ENCODE assay signal across 16 cellular contexts in genomic region chr6:82145926-82146452, GRCh38.
"Had no signal": no experiment of that assay in that cellular context is flagged by ENCODE, and none has a peak within 500 bp of the region (broad histone marks: within the 10 kb centered on the region; RNA-seq: fewer than 3 reads in every experiment).

No MANE protein-coding gene starts in this region.

- H3K4me3 ChIP-seq: adrenal gland had no signal

- H3K36me3 ChIP-seq: adrenal gland, brain microvascular endothelial cell had no signal

- DNase-seq: activated CD4-positive, alpha-beta T cell treated with anti-CD3 and anti-CD28 coated beads, Interleukin-2, amount 10 ng/mL, durations not matched to agents 7 days and 5 days; activated CD4-positive, CD25-positive, alpha-beta regulatory T cell; activated CD8-positive, alpha-beta memory T cell treated with anti-CD3 and anti-CD28 coated beads for 24 hours; activated naive CD4-positive, alpha-beta T cell treated with anti-CD3 and anti-CD28 coated beads, Interleukin-2, amount 50 U/mL, for 16 hours; activated T-cell treated with anti-CD3 and anti-CD28 coated beads for 4 hours; adrenal gland; brain microvascular endothelial cell; cerebellar nuclear complex; dermis blood vessel endothelial cell; immature natural killer cell; natural killer cell; nucleus accumbens; stimulated activated CD4-positive, alpha-beta T cell treated with anti-CD3 and anti-CD28 coated beads, Interleukin-2, amount 100 ng/mL, for 24 hours; stimulated activated naive B cell treated with anti-CD40 and anti-IgM and Interleukin-4, amounts not matched to agents 10 μg/mL and 1 μg/mL and 100 μg/mL, for 72 hours; T-helper 2 cell had no signal

- H3K9me3 ChIP-seq: adrenal gland had no signal

- H3K27me3 ChIP-seq: adrenal gland, brain microvascular endothelial cell had no signal

- ATAC-seq: natural killer cell; sciatic nerve; stimulated activated naive B cell treated with anti-CD40 and anti-IgM and Interleukin-4, amounts not matched to agents 10 μg/mL and 1 μg/mL and 100 μg/mL, for 72 hours had no signal
